Comparison of ENCODE assay signal across 27 cellular contexts in genomic region chr2:46267616-46268015, GRCh38. TPM values are rescaled to one million over a fixed set of nuclear protein-coding genes. Genes with fewer than 3 reads are reported as not detected.
A peak's percentile ranks its signal among the peaks of the same experiment; 100 is the strongest.
DNase-seq lines count a peak whose midpoint lies in the region; ATAC-seq lines count a peak whose summit lies in the region.
"Had no signal": no experiment of that assay in that cellular context is flagged by ENCODE, and none has a peak within 500 bp of the region (broad histone marks: within the 10 kb centered on the region; RNA-seq: fewer than 3 reads in every experiment).

No MANE protein-coding gene starts in this region.

- no peak overlapping the region for H3K9ac ChIP-seq in mesenchymal stem cell (ENCODE audit: low read length)
- H3K9ac ChIP-seq: neural progenitor cell had no signal

- no peak overlapping the region for H3K27ac ChIP-seq in right cardiac atrium (ENCODE audit: low read length)
- no peak overlapping the region for H3K27ac ChIP-seq in mesenchymal stem cell (ENCODE audit: low read length, poor library complexity, severe bottlenecking)
- H3K27ac ChIP-seq: cardiac muscle cell, lower lobe of right lung, neural progenitor cell had no signal

- H4K91ac ChIP-seq in mesenchymal stem cell (ENCODE audit: low read length) = no peak overlapping the region

- H3K4ac ChIP-seq in mesenchymal stem cell (ENCODE audit: low read depth in 1 of 2, low read length in 2 of 2) = no peak overlapping the region

- H3K9me3 ChIP-seq in right cardiac atrium (ENCODE audit: control insufficient read depth, low read length) = no peaks in the 10 kb centered on the region
- H3K9me3 ChIP-seq in mesenchymal stem cell (ENCODE audit: control insufficient read depth, low read length) = no peaks in the 10 kb centered on the region
- H3K9me3 ChIP-seq: esophagus squamous epithelium, lower lobe of right lung, sigmoid colon had no signal

- DNase-seq in left ventricle myocardium superior (no peak), right cardiac atrium (no peak), dermis blood vessel endothelial cell (peak; percentile 77), mesenchymal stem cell (peak; percentile 39), NCI-H1092 treated with DMSO at 0.1 percent for 48 hours (lab: John Stamatoyannopoulos, UW) (no peak), COLO829 (ENCODE audit: low spot score) (no peak), NCI-H2107 (lab: John Stamatoyannopoulos, UW) (no peak)
- DNase-seq in stimulated activated naive CD4-positive, alpha-beta T cell treated with Interleukin-2 at 50 U/mL for 16 hours (lab: John Stamatoyannopoulos, UW) = no peak
- DNase-seq: activated B cell treated with CpG ODN at 0.5 μM for 24 hours; activated CD4-positive, alpha-beta T cell treated with anti-CD3 and anti-CD28 coated beads, Interleukin-2, amount 50 U/mL, for 4 hours; activated naive CD4-positive, alpha-beta T cell treated with anti-CD3 and anti-CD28 coated beads for 36 hours; amygdala; COR-L47; cortex of kidney; DMS53; esophagus squamous epithelium; H7; lower lobe of right lung; NCI-H2029 treated with DMSO at 0.1 percent for 48 hours; NCI-H226; NCI-H69; posterior cingulate gyrus; sigmoid colon; stimulated activated naive CD8-positive, alpha-beta T cell treated with anti-CD3 and anti-CD28 coated beads, Interleukin-15, Interleukin-2, amounts not matched to agents 100 U/mL and 50 U/mL, for 24 hours had no signal

- no peaks in the 10 kb centered on the region for H3K36me3 ChIP-seq in mesenchymal stem cell (ENCODE audit: control insufficient read depth in 1 of 2, insufficient read depth in 2 of 2, low read depth in 1 of 2, low read length in 2 of 2)
- H3K36me3 ChIP-seq: cardiac muscle cell, esophagus squamous epithelium, lower lobe of right lung, neural progenitor cell, sigmoid colon had no signal

- no peak overlapping the region for H3K23ac ChIP-seq in mesenchymal stem cell (ENCODE audit: low read length in 2 of 2)

- H2BK12ac ChIP-seq in mesenchymal stem cell (ENCODE audit: low read length in 2 of 2) = no peak overlapping the region

- no peak overlapping the region for H2AK5ac ChIP-seq in mesenchymal stem cell (ENCODE audit: low read length, severe bottlenecking)

- H4K8ac ChIP-seq in mesenchymal stem cell (ENCODE audit: low read length) = no peak overlapping the region

- no peak overlapping the region for H3K4me2 ChIP-seq in mesenchymal stem cell (ENCODE audit: low read length, poor library complexity, severe bottlenecking)
- H3K4me2 ChIP-seq: neural progenitor cell had no signal

- no peak overlapping the region for H3K18ac ChIP-seq in mesenchymal stem cell (ENCODE audit: low read depth in 1 of 2, low read length in 2 of 2)

- H2BK15ac ChIP-seq in mesenchymal stem cell (ENCODE audit: low read depth, poor library complexity, severe bottlenecking) = no peak overlapping the region

- no peak overlapping the region for H2BK5ac ChIP-seq in mesenchymal stem cell (ENCODE audit: low read depth, low read length, poor library complexity, severe bottlenecking)

- WGBS in right cardiac atrium = 43% methylated on average over 1 of the region's 1 CpG
- WGBS in mesenchymal stem cell = no CpG with 5 or more reads among the region's 1 CpG

- no peak overlapping the region for H3K4me3 ChIP-seq in right cardiac atrium (ENCODE audit: low read length)
- H3K4me3 ChIP-seq in mesenchymal stem cell (ENCODE audit: insufficient read depth in 1 of 2, low read depth in 1 of 2, low read length in 2 of 2) = no peak overlapping the region
- H3K4me3 ChIP-seq: cardiac muscle cell, esophagus squamous epithelium, lower lobe of right lung, neural progenitor cell, sigmoid colon had no signal

- ATAC-seq in left ventricle myocardium superior (peak; percentile 34), right cardiac atrium (no peak)
- ATAC-seq: stimulated activated naive CD8-positive, alpha-beta T cell treated with anti-CD3 and anti-CD28 coated beads, Interleukin-15, Interleukin-2, amounts not matched to agents 100 U/mL and 50 U/mL, for 24 hours had no signal

- no peak overlapping the region for H2AFZ ChIP-seq in mesenchymal stem cell (ENCODE audit: low read depth, low read length)
- H2AFZ ChIP-seq: neural progenitor cell had no signal

- H3K79me1 ChIP-seq in mesenchymal stem cell (replicated peaks; ENCODE audit: low read length, poor library complexity, severe bottlenecking) = no peaks in the 10 kb centered on the region

- H3K27me3 ChIP-seq in right cardiac atrium (ENCODE audit: control insufficient read depth, insufficient read depth) (no peaks in the 10 kb centered on the region), mesenchymal stem cell (ENCODE audit: control insufficient read depth in 1 of 2, insufficient read depth in 1 of 2, low read length in 2 of 2) (no peaks in the 10 kb centered on the region)
- H3K27me3 ChIP-seq: cardiac muscle cell, esophagus squamous epithelium, neural progenitor cell, sigmoid colon had no signal

- no peak overlapping the region for H3K14ac ChIP-seq in mesenchymal stem cell (ENCODE audit: low read length in 2 of 2)

- no peak overlapping the region for H2BK120ac ChIP-seq in mesenchymal stem cell (ENCODE audit: low read depth, low read length)

- H3K4me1 ChIP-seq in right cardiac atrium (ENCODE audit: control insufficient read depth, insufficient read depth, low read length) (peaks cover 3% of the 10 kb centered on the region), mesenchymal stem cell (ENCODE audit: control insufficient read depth, insufficient read depth, low read depth, low read length) (peaks cover 8% of the 10 kb centered on the region)
- H3K4me1 ChIP-seq: neural progenitor cell, sigmoid colon had no signal

- intact Hi-C loops in left ventricle myocardium superior (cut with micrococcal nuclease) (no loop called here), right cardiac atrium (cut with DNase I) (no loop called here)

RNA-seq across cellular contexts. Expression of gene EPAS1, which starts 29.6 kb away (rescaled TPM):
- total RNA-seq in left ventricle myocardium superior (212 TPM), right cardiac atrium (100 to 1,000 TPM; 210 to 340 (median 268) TPM), dermis blood vessel endothelial cell (283 and 362 TPM in 2 replicates)
- 149 TPM for polyA plus RNA-seq in right cardiac atrium
- 237 TPM for polyA plus RNA-seq in mesenchymal stem cell (2013, experiment 1 of 2)
- 244 TPM for polyA plus RNA-seq in mesenchymal stem cell (2013, experiment 2 of 2)
- polyA plus RNA-seq: IgD-negative memory B cell had no signal

Comparison
In these comparisons a context has a peak if more than half of its experiments do, and no peak if none do; other contexts are left out.
1. DNase-seq: peak in dermis blood vessel endothelial cell (single experiment) and mesenchymal stem cell (single experiment); none in left ventricle myocardium superior (single experiment), right cardiac atrium (0 of 3), NCI-H1092 treated with DMSO at 0.1 percent for 48 hours (single experiment), stimulated activated naive CD4-positive, alpha-beta T cell treated with Interleukin-2 at 50 U/mL for 16 hours (single experiment), COLO829 (single experiment) and NCI-H2107 (single experiment).